In genomic region chrX:17375631-17376380, GRCh38 we compare ENCODE assay signal across 8 cellular contexts. TPM values are rescaled to one million over a fixed set of nuclear protein-coding genes. Genes with fewer than 3 reads are reported as not detected.
DNase-seq lines count a peak whose midpoint lies in the region; ATAC-seq and TF ChIP-seq lines count a peak whose summit lies in the region.

No MANE protein-coding gene starts in this region.

- H3K9ac ChIP-seq in BLaER1, result no peak overlapping the region

- H3K9me3 Mint-ChIP-seq in neural crest cell, result peaks cover 7% of the 10 kb centered on the region

- peak overlapping the region; percentile 86 for H3K4me3 Mint-ChIP-seq in neural crest cell

- H3K27ac ChIP-seq in BLaER1, result no peak overlapping the region

- H3K9me3 ChIP-seq in BLaER1, result peaks cover 23% of the 10 kb centered on the region

- no peaks in the 10 kb centered on the region for H3K4me1 ChIP-seq in BLaER1

- peaks cover 8% of the 10 kb centered on the region for H3K36me3 Mint-ChIP-seq in neural crest cell (ENCODE audit: low read depth)

- no peak overlapping the region for H3K4me3 ChIP-seq in BLaER1
- H3K4me3 ChIP-seq in epithelial cell of proximal tubule (ENCODE audit: low read depth, low read length), result peak overlapping the region; percentile 77

- H3K27ac Mint-ChIP-seq in neural crest cell (ENCODE audit: unreplicated experiment), result no peak overlapping the region

- no peaks in the 10 kb centered on the region for H4K20me1 ChIP-seq in BLaER1

- peaks cover 97% of the 10 kb centered on the region for H3K27me3 ChIP-seq in BLaER1

- DNase-seq in M059J (ENCODE audit: low read depth) (peak; percentile 48), epithelial cell of proximal tubule (ENCODE audit: low read depth) (no peak), neural crest cell (ENCODE audit: low read depth, low spot score) (peak; percentile 44), RKO (ENCODE audit: low spot score) (no peak)

- H3K27me3 Mint-ChIP-seq in neural crest cell (ENCODE audit: low read depth), result peaks cover 84% of the 10 kb centered on the region

- no peak for ATAC-seq in GM21423 (IDR thresholded peaks at IDR 0.05; ENCODE audit: unreplicated experiment)
- ATAC-seq in HG02610 (IDR thresholded peaks at IDR 0.05; ENCODE audit: unreplicated experiment), result no peak
- no peak for ATAC-seq in HG03469 (IDR thresholded peaks at IDR 0.05; ENCODE audit: unreplicated experiment)

- peak overlapping the region; percentile 42 for H3K4me2 ChIP-seq in BLaER1

- peaks cover 22% of the 10 kb centered on the region for H3K4me1 Mint-ChIP-seq in neural crest cell

- no peaks in the 10 kb centered on the region for H3K36me3 ChIP-seq in BLaER1

- no peak for TF ChIP-seq CTCF in epithelial cell of proximal tubule (conservative IDR thresholded peaks at IDR 0.05; ENCODE audit: low read depth, low read length)
- no peak for TF ChIP-seq CTCF in neural crest cell (conservative IDR thresholded peaks at IDR 0.05)

RNA-seq across cellular contexts. Expression of gene NHS, which starts 0.8 kb away (rescaled TPM):
- 5.1 and 7.5 TPM in 2 replicates for total RNA-seq in M059J (2014; rRNA removed; shearing (Covaris generic))
- total RNA-seq in epithelial cell of proximal tubule (7.6 and 9.0 TPM in 2 replicates), neural crest cell (10.7 TPM in 2 replicates)

Comparison
In these comparisons a context has a peak if more than half of its experiments do, and no peak if none do; other contexts are left out.
1. DNase-seq: peak in M059J (single experiment) and neural crest cell (single experiment); none in epithelial cell of proximal tubule (single experiment) and RKO (single experiment).